In the genomic region with DNA sequence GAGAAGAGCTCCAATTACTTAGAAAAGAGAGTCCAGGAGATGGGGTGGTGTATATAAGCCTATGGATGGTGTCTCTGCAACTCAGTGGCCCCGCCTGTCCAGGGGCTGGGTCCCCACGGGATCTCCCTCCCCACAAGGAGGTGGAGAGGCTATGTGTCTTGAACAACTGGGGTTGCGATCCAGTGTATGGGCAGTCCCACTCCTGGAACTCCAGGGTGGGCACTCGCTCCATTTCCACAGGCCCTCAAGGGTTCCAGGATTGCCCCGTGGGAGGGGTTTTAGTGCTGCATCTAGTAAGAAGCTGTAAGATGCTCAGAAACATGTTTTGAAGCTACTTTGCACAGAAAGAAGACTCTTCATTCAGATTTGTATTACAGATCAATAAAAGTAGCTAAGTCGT, we compare ENCODE assay signal across 8 cellular contexts. TPM values are rescaled to one million over a fixed set of nuclear protein-coding genes. Genes with fewer than 3 reads are reported as not detected.
DNase-seq lines count a peak whose midpoint lies in the region; ATAC-seq, FAIRE-seq and TF ChIP-seq lines count a peak whose summit lies in the region.

No MANE protein-coding gene starts in this region.

- intact Hi-C loops in CD14-positive monocyte (cut with micrococcal nuclease) = no loop called here
- intact Hi-C loops in PC-3 (cut with micrococcal nuclease) = loop anchor here (2.0 kb wide), 1 partner anchor 29 kb away; no protein-coding TSS in a partner anchor

- peak overlapping the region; percentile 73 for H3K4me2 ChIP-seq in PC-3 (ENCODE audit: low read length)

- peaks cover 9 to 24% (median 13%) of the 10 kb centered on the region in 3 donors for H3K27me3 Mint-ChIP-seq in CD14-positive monocyte (ENCODE audit: low read depth in 3 of 3)

- H3K27ac ChIP-seq in PC-3 (ENCODE audit: low read length) (0 out of 2 replicates have a peak overlapping the region, but pooled peaks have one; percentile 21), muscle layer of duodenum (ENCODE audit: low read length) (peak overlapping the region; percentile 81)
- peak overlapping the region; percentile 49 for H3K27ac ChIP-seq in effector memory CD4-positive, alpha-beta T cell (ENCODE audit: insufficient read depth, low read length, poor library complexity, severe bottlenecking)

- no peaks in the 10 kb centered on the region for H3K27me3 ChIP-seq in PC-3 (ENCODE audit: low read length)
- no peaks in the 10 kb centered on the region for H3K27me3 ChIP-seq in effector memory CD4-positive, alpha-beta T cell (replicated peaks; ENCODE audit: control insufficient read depth, insufficient read depth, low read length, poor library complexity, severe bottlenecking)
- no peaks in the 10 kb centered on the region for H3K27me3 ChIP-seq in muscle layer of duodenum (ENCODE audit: low read depth, low read length)

- peaks cover 0 to 2% (median 0%) of the 10 kb centered on the region in 7 donors for H3K9me3 Mint-ChIP-seq in CD14-positive monocyte

- H2AFZ ChIP-seq in PC-3 (ENCODE audit: low read length) = peak overlapping the region; percentile 74

- H3K36me3 Mint-ChIP-seq in CD14-positive monocyte = no peaks in the 10 kb centered on the region

- H3K9ac ChIP-seq in PC-3 (ENCODE audit: low read length) = peak overlapping the region; percentile 93

- peak overlapping the region in 3 of 7 donors; percentile 23 to 76 (median 60) for H3K27ac Mint-ChIP-seq in CD14-positive monocyte

- no peaks in the 10 kb centered on the region for H3K9me2 ChIP-seq in PC-3 (replicated peaks; ENCODE audit: low read length)

- no peak for FAIRE-seq in D721Med (lab: Jason Lieb, UNC)

- H3K4me3 Mint-ChIP-seq in CD14-positive monocyte = peak overlapping the region; percentile 88

- CTCF ChIA-PET in PC-3 (lab: Charles Lee) = no interaction called here

- DNase-seq in CD14-positive monocyte (ENCODE audit: low spot score) = no peak
- DNase-seq in PC-3 = no peak
- DNase-seq in effector memory CD4-positive, alpha-beta T cell = no peak
- DNase-seq in NCI-H2171 (lab: John Stamatoyannopoulos, UW) = no peak
- DNase-seq in cerebellum (ENCODE audit: low spot score) = no peak
- DNase-seq in D721Med (ENCODE audit: insufficient read length, low spot score) = no peak

- H3F3A ChIP-seq in PC-3 (ENCODE audit: low read length, unreplicated experiment) = no peaks in the 10 kb centered on the region

- H3K9me3 ChIP-seq in PC-3 (ENCODE audit: low read length) (no peaks in the 10 kb centered on the region), muscle layer of duodenum (ENCODE audit: control insufficient read depth in 1 of 2, low read length in 2 of 2) (no peaks in the 10 kb centered on the region)
- no peaks in the 10 kb centered on the region for H3K9me3 ChIP-seq in effector memory CD4-positive, alpha-beta T cell (ENCODE audit: control insufficient read depth, low read length)

- no peak for TF ChIP-seq CTCF in CD14-positive monocyte (IDR thresholded peaks at IDR 0.05)
- TF ChIP-seq CTCF in PC-3 (conservative IDR thresholded peaks at IDR 0.05; ENCODE audit: low read depth, low read length) = no peak
- no peak for TF ChIP-seq CTCF in D721Med (IDR thresholded peaks at IDR 0.05; ENCODE audit: insufficient read depth, missing control alignments)

- ATAC-seq in GM21526 (IDR thresholded peaks at IDR 0.05; ENCODE audit: low FRiP score, unreplicated experiment) (peak; percentile 5), PC-3 (peak; percentile 3; the same call in 1 of the 2 replicates)

- POLR2A ChIA-PET in PC-3 (lab: Charles Lee; ENCODE audit: unreplicated experiment) = interaction anchor here (0.9 kb wide), 1 partner anchor 8 kb away, joined by 7 read pairs; no protein-coding TSS in a partner anchor

- H3K4me3 ChIP-seq in PC-3 (ENCODE audit: low read length) (peak overlapping the region; percentile 81), muscle layer of duodenum (ENCODE audit: low read depth in 1 of 2, low read length in 2 of 2) (peak overlapping the region; percentile 90 to 96)
- H3K4me3 ChIP-seq in effector memory CD4-positive, alpha-beta T cell (ENCODE audit: insufficient read depth, low read depth, low read length, poor library complexity, severe bottlenecking) = peak overlapping the region; percentile 69

- peaks cover 22% of the 10 kb centered on the region for H4K20me1 ChIP-seq in PC-3 (ENCODE audit: low read length)

- peaks cover 19% of the 10 kb centered on the region for H3K4me1 ChIP-seq in PC-3 (ENCODE audit: insufficient read depth, low read length)
- no peaks in the 10 kb centered on the region for H3K4me1 ChIP-seq in effector memory CD4-positive, alpha-beta T cell (ENCODE audit: control insufficient read depth, insufficient read depth, low read length, poor library complexity, severe bottlenecking)
- peaks cover 8 to 21% of the 10 kb centered on the region in 2 donors for H3K4me1 ChIP-seq in muscle layer of duodenum (ENCODE audit: control insufficient read depth in 1 of 2, insufficient read depth in 2 of 2, low read length in 2 of 2)

- BruUV-seq in PC-3 (replicated peaks; lab: Mats Ljungman, UMichigan) = TSS peak; percentile 84

- peaks cover 44% of the 10 kb centered on the region for H3K79me2 ChIP-seq in PC-3 (ENCODE audit: low read length)

- H3K36me3 ChIP-seq in PC-3 (ENCODE audit: low read depth, low read length) (no peaks in the 10 kb centered on the region; the same call in 1 of the 2 replicates), muscle layer of duodenum (ENCODE audit: control insufficient read depth in 1 of 2, insufficient read depth in 2 of 2, low read length in 2 of 2) (peaks cover 0 to 6% of the 10 kb centered on the region in 2 donors)
- H3K36me3 ChIP-seq in effector memory CD4-positive, alpha-beta T cell (ENCODE audit: control insufficient read depth, insufficient read depth, low read length) = no peaks in the 10 kb centered on the region

- peaks cover 26% of the 10 kb centered on the region for H3K4me1 Mint-ChIP-seq in CD14-positive monocyte

RNA-seq across cellular contexts. Expression of gene SMAD5, which starts 0.6 kb away (rescaled TPM):
- polyA plus RNA-seq in CD14-positive monocyte = 10 to 100 TPM; 17.3 to 19.2 TPM
- total RNA-seq in PC-3 (2014; rRNA removed) (19.8 and 28.5 TPM in 2 replicates), cerebellum (61.1 TPM)

Comparison
In these comparisons a context has a peak if more than half of its experiments do, and no peak if none do; other contexts are left out.
1. H3K27ac ChIP-seq: peak in every context shown above with its lines; median percentile 81 in muscle layer of duodenum; 49 in effector memory CD4-positive, alpha-beta T cell; 21 in PC-3.